Comparison of ENCODE assay signal across 20 cellular contexts in genomic region chr6:4374231-4374630, GRCh38.
DNase-seq lines count a peak whose midpoint lies in the region; ATAC-seq and TF ChIP-seq lines count a peak whose summit lies in the region.
"Had no signal": no experiment of that assay in that cellular context is flagged by ENCODE, and none has a peak within 500 bp of the region (broad histone marks: within the 10 kb centered on the region; RNA-seq: fewer than 3 reads in every experiment).

No MANE protein-coding gene starts in this region.

- peaks cover 2% of the 10 kb centered on the region; the same call in 1 of the 3 replicates for H3K4me1 Mint-ChIP-seq in GM23338
- peaks cover 30% of the 10 kb centered on the region for H3K4me1 Mint-ChIP-seq in nephron

- peak; percentile 57 for ATAC-seq in GM23338
- no peak for ATAC-seq in HG02981 (IDR thresholded peaks at IDR 0.05; ENCODE audit: unreplicated experiment)
- ATAC-seq: SK-N-SH treated with all-trans-retinoic acid at 6 μM for 48 hours had no signal

- no peak overlapping the region for H3K4me3 ChIP-seq in BLaER1
- H3K4me3 ChIP-seq in GM23338: no peak overlapping the region
- H3K4me3 ChIP-seq in SJCRH30: peak overlapping the region; percentile 24; the same call in 1 of the 2 replicates

- H3K27me3 ChIP-seq in BLaER1 (no peaks in the 10 kb centered on the region), GM23338 (ENCODE audit: insufficient read depth) (no peaks in the 10 kb centered on the region), SJCRH30 (no peaks in the 10 kb centered on the region)

- H4K20me1 ChIP-seq in BLaER1: no peaks in the 10 kb centered on the region
- H4K20me1 ChIP-seq in GM23338 (replicated peaks; ENCODE audit: insufficient read depth): no peaks in the 10 kb centered on the region

- H3K36me3 ChIP-seq in BLaER1 (no peaks in the 10 kb centered on the region), GM23338 (ENCODE audit: insufficient read depth) (no peaks in the 10 kb centered on the region), SJCRH30 (no peaks in the 10 kb centered on the region)

- H3K4me2 ChIP-seq in BLaER1: peak overlapping the region; percentile 68; the same call in 1 of the 2 replicates
- no peak overlapping the region for H3K4me2 ChIP-seq in GM23338

- H3K36me3 Mint-ChIP-seq in GM23338 (ENCODE audit: low read depth) (no peaks in the 10 kb centered on the region), nephron (ENCODE audit: low read depth) (no peaks in the 10 kb centered on the region)

- H3K27ac ChIP-seq in BLaER1 (no peak overlapping the region), GM23338 (ENCODE audit: low read depth) (no peak overlapping the region), SJCRH30 (peak overlapping the region; percentile 75)

- peaks cover 30% of the 10 kb centered on the region for H3K4me1 ChIP-seq in BLaER1
- H3K4me1 ChIP-seq in GM23338 (ENCODE audit: insufficient read depth): no peaks in the 10 kb centered on the region
- peaks cover 47% of the 10 kb centered on the region for H3K4me1 ChIP-seq in SJCRH30

- H3K9ac ChIP-seq in BLaER1: no peak overlapping the region

- DNase-seq in GM23338 (ENCODE audit: low spot score) (no peak), SJCRH30 (peak; percentile 79 to 88), HPDE6-E6E7 (ENCODE audit: extremely low spot score) (no peak), NCI-H2081 (lab: John Stamatoyannopoulos, UW) (no peak), NCI-H1694 treated with DMSO at 0.1 percent for 48 hours (lab: John Stamatoyannopoulos, UW) (no peak)
- DNase-seq: ACHN; AML-193; CD4-positive, alpha-beta T cell; DND-41; GF-D8; GOT3; KBM-7; NCI-H1436; NCI-H510A treated with DMSO at 0.1 percent for 48 hours; SHP77; T-helper 1 cell had no signal

- H3K9me3 Mint-ChIP-seq in GM23338: no peaks in the 10 kb centered on the region; the same call in 2 of the 3 replicates
- H3K9me3 Mint-ChIP-seq in nephron: peaks cover 4% of the 10 kb centered on the region
- H3K9me3 Mint-ChIP-seq: CD4-positive, alpha-beta T cell had no signal

- no peaks in the 10 kb centered on the region for H3K9me2 ChIP-seq in GM23338 (ENCODE audit: insufficient read depth)

- H3K4me3 Mint-ChIP-seq in GM23338 (no peak overlapping the region), nephron (no peak overlapping the region)
- H3K4me3 Mint-ChIP-seq: CD4-positive, alpha-beta T cell had no signal

- H2AFZ ChIP-seq in GM23338: no peak overlapping the region

- TF ChIP-seq CTCF in GM23338 (conservative IDR thresholded peaks at IDR 0.05; ENCODE audit: low read depth in 2 of 2) (no peak), nephron (IDR thresholded peaks at IDR 0.05; ENCODE audit: unreplicated experiment in 3 of 3) (no peak)

- H3K9me3 ChIP-seq in BLaER1: no peaks in the 10 kb centered on the region
- no peaks in the 10 kb centered on the region for H3K9me3 ChIP-seq in SJCRH30 (replicated peaks)

- H3K27me3 Mint-ChIP-seq in GM23338 (ENCODE audit: insufficient read depth, low read depth, poor library complexity) (peaks cover 9% of the 10 kb centered on the region), nephron (ENCODE audit: low read depth) (peaks cover 24% of the 10 kb centered on the region)

- H3K79me2 ChIP-seq in GM23338 (replicated peaks; ENCODE audit: insufficient read depth): no peaks in the 10 kb centered on the region

- no peaks in the 10 kb centered on the region for H3F3A ChIP-seq in GM23338 (replicated peaks; ENCODE audit: low read depth)

- no peak overlapping the region for H3K27ac Mint-ChIP-seq in GM23338
- H3K27ac Mint-ChIP-seq in nephron: peak overlapping the region; percentile 13 to 34 (median 32)
- H3K27ac Mint-ChIP-seq: CD4-positive, alpha-beta T cell had no signal

TF ChIP-seq in GM23338, 12 proteins besides CTCF, POLR2A, EP300 and RAD21:
- TF ChIP-seq CREB1 (CRISPR knock-in tag; IDR thresholded peaks at IDR 0.05; ENCODE audit: low read depth) (no peak), POLR2AphosphoS5 (IDR thresholded peaks at IDR 0.05; ENCODE audit: low read depth) (no peak), ZNF114 (CRISPR knock-in tag; IDR thresholded peaks at IDR 0.05) (no peak), STAT1 (IDR thresholded peaks at IDR 0.05; ENCODE audit: unreplicated experiment) (no peak), JUNB (IDR thresholded peaks at IDR 0.05; ENCODE audit: unreplicated experiment) (no peak)

Comparison
In these comparisons a context has a peak if more than half of its experiments do, and no peak if none do; other contexts are left out.
1. DNase-seq: peak in SJCRH30 (2 of 2); none in GM23338 (single experiment), HPDE6-E6E7 (single experiment), NCI-H2081 (0 of 2) and NCI-H1694 treated with DMSO at 0.1 percent for 48 hours (single experiment).